In genomic region chr15:99613887-99614642, GRCh38 we compare ENCODE assay signal across 12 cellular contexts. TPM values are rescaled to one million over a fixed set of nuclear protein-coding genes. Genes with fewer than 3 reads are reported as not detected.
A peak's percentile ranks its signal among the peaks of the same experiment; 100 is the strongest.
DNase-seq lines count a peak whose midpoint lies in the region; ATAC-seq, FAIRE-seq and TF ChIP-seq lines count a peak whose summit lies in the region.
"Had no signal": no experiment of that assay in that cellular context is flagged by ENCODE, and none has a peak within 500 bp of the region (broad histone marks: within the 10 kb centered on the region; RNA-seq: fewer than 3 reads in every experiment).

No MANE protein-coding gene starts in this region.

- RAD21 ChIA-PET in GM12878 (lab: Charles Lee; ENCODE audit: unreplicated experiment) = interaction anchor here (1.2 to 3.1 kb wide), 7 partner anchors 9 to 110 kb away, joined by 3 to 19 read pairs (median 6); no protein-coding TSS in a partner anchor

- TF ChIP-seq CTCF in A549 (IDR thresholded peaks at IDR 0.05) (no peak), GM12878 (IDR thresholded peaks at IDR 0.05 in 2 of 3, conservative IDR thresholded peaks at IDR 0.05 in 1 of 3; ENCODE audit: control insufficient read depth in 2 of 3, extremely low read depth in 1 of 3, insufficient read depth in 1 of 3, low read depth in 3 of 3, low read length in 3 of 3) (no peak), lung (IDR thresholded peaks at IDR 0.05; ENCODE audit: control extremely low read depth, extremely low read depth) (no peak)

- FAIRE-seq in A549 (lab: Jason Lieb, UNC) (no peak), GM12878 (lab: Jason Lieb, UNC) (no peak)

- peaks cover 18% of the 10 kb centered on the region; the same call in 2 of the 3 replicates for H3K4me1 ChIP-seq in A549
- H3K4me1 ChIP-seq in GM12878 (ENCODE audit: control insufficient read depth, insufficient read depth, low read length) = peaks cover 20% of the 10 kb centered on the region
- peaks cover 4 to 38% of the 10 kb centered on the region in 2 donors for H3K4me1 ChIP-seq in lung (ENCODE audit: control insufficient read depth in 2 of 2, insufficient read depth in 2 of 2, low read length in 2 of 2)

- intact Hi-C loops in GM12878 (cut with micrococcal nuclease; ENCODE audit: unreplicated experiment) = loop anchor here (5.0 kb wide), 1 partner anchor 47 kb away; the partner anchor contains the start of gene MEF2A

- no TSS peak for BruUV-seq in GM12878 (replicated peaks; lab: Mats Ljungman, UMichigan)

- TF ChIP-seq EP300 in A549 (IDR thresholded peaks at IDR 0.05) (no peak), GM12878 (IDR thresholded peaks at IDR 0.05; ENCODE audit: borderline replicate concordance in 1 of 2, control insufficient read depth in 1 of 2, low read depth in 2 of 2, low read length in 2 of 2) (no peak)

- SMC1A ChIA-PET in GM12878 (lab: Charles Lee; ENCODE audit: uncharacterized antibody, unreplicated experiment) = interaction anchor here (1.2 to 2.9 kb wide), 11 partner anchors 8 to 270 kb away, joined by 3 to 18 read pairs (median 4); partner anchors contain the start of gene MEF2A

- H3K36me3 ChIP-seq in GM12878 (ENCODE audit: control insufficient read depth in 2 of 2, insufficient read depth in 2 of 2, low read length in 1 of 2) (no peaks in the 10 kb centered on the region), lung (ENCODE audit: control insufficient read depth in 2 of 2, insufficient read depth in 2 of 2, low read length in 2 of 2) (no peaks in the 10 kb centered on the region), H7 (replicated peaks; ENCODE audit: control insufficient read depth, insufficient read depth, low read length) (no peaks in the 10 kb centered on the region)

- H3K4me2 ChIP-seq in A549 (no peak overlapping the region), GM12878 (ENCODE audit: control insufficient read depth, insufficient read depth) (peak overlapping the region; percentile 39)

- no peak for ATAC-seq in A549
- ATAC-seq in GM12878 = peak; percentile 69
- peak; percentile 58 for ATAC-seq in lung (ENCODE audit: insufficient read depth, low FRiP score)
- ATAC-seq in HG03342 (IDR thresholded peaks at IDR 0.05; ENCODE audit: unreplicated experiment) = no peak
- ATAC-seq: HCT116 had no signal

- H3K4me3 ChIP-seq in A549 = no peak overlapping the region
- H3K4me3 ChIP-seq in GM12878 = no peak overlapping the region
- no peak overlapping the region for H3K4me3 ChIP-seq in lung
- no peak overlapping the region for H3K4me3 ChIP-seq in H7 (ENCODE audit: insufficient read depth, low read depth, low read length)

- H3K79me2 ChIP-seq in GM12878 (ENCODE audit: control insufficient read depth, insufficient read depth, low read length) = peaks cover 82% of the 10 kb centered on the region

- H3K27me3 ChIP-seq in GM12878 (replicated peaks in 1 of 2; ENCODE audit: control insufficient read depth in 2 of 2, insufficient read depth in 2 of 2, low read length in 1 of 2) (no peaks in the 10 kb centered on the region), lung (ENCODE audit: control insufficient read depth, insufficient read depth) (no peaks in the 10 kb centered on the region), H7 (ENCODE audit: control insufficient read depth, insufficient read depth, low read length) (no peaks in the 10 kb centered on the region)

- POLR2A ChIA-PET in A549 (lab: Yijun Ruan, JAX) (no interaction called here), GM12878 (lab: Charles Lee) (interaction anchor here (1.6 kb wide), 1 partner anchor 12 kb away, joined by 3 read pairs; no protein-coding TSS in a partner anchor)

- TF ChIP-seq POLR2A in A549 (IDR thresholded peaks at IDR 0.05; ENCODE audit: low read length) (no peak), GM12878 (IDR thresholded peaks at IDR 0.05; ENCODE audit: low read depth, low read length) (no peak)

- CTCF ChIA-PET in A549 (lab: Yijun Ruan, JAX) (interaction anchor here (0.7 to 2.6 kb wide), 3 partner anchors 8 to 90 kb away, joined by 3 to 8 read pairs (median 4); no protein-coding TSS in a partner anchor), GM12878 (lab: Yijun Ruan, JAX) (interaction anchor here (0.8 to 3.3 kb wide), 7 partner anchors 9 to 90 kb away, joined by 3 to 13 read pairs (median 4); no protein-coding TSS in a partner anchor)

- H3K27ac ChIP-seq in A549 (no peak overlapping the region), GM12878 (ENCODE audit: control insufficient read depth, insufficient read depth) (peak overlapping the region; percentile 20; the same call in 1 of the 2 replicates), lung (ENCODE audit: low read depth in 1 of 2, low read length in 1 of 2) (peak overlapping the region; percentile 11 to 74)

- no peak overlapping the region for H2AFZ ChIP-seq in GM12878 (ENCODE audit: control insufficient read depth, low read depth, low read length)

- TF ChIP-seq RAD21 in A549 (conservative IDR thresholded peaks at IDR 0.05 in 1 of 2, IDR thresholded peaks at IDR 0.05 in 1 of 2) (no peak), GM12878 (IDR thresholded peaks at IDR 0.05; ENCODE audit: insufficient read depth, low read depth, low read length) (no peak)

- WGBS in A549 (ENCODE audit: missing lambda C conversion rate) = 86% methylated on average over 6 of the region's 6 CpGs
- 86% methylated on average over 6 of the region's 6 CpGs for WGBS in GM12878 (ENCODE audit: insufficient coverage, insufficient replicate concordance, low lambda C conversion rate, missing lambda C conversion rate)
- 60 to 78% methylated on average over 6 of the region's 6 CpGs for WGBS in lung, 2 donors

- no peak overlapping the region for H3K9ac ChIP-seq in GM12878 (ENCODE audit: control insufficient read depth, insufficient read depth, low read length)

- H4K20me1 ChIP-seq in GM12878 (ENCODE audit: control insufficient read depth, insufficient read depth) = no peaks in the 10 kb centered on the region

- DNase-seq in A549 (ENCODE audit: low read depth in 1 of 2, low spot score in 1 of 2) = no peak
- peak; percentile 34 for DNase-seq in HCEC 1CT
- DNase-seq in GM12878 (ENCODE audit: low read depth, low spot score) = no peak
- DNase-seq in lung (ENCODE audit: low spot score) = peak; percentile 43
- DNase-seq in RKO (ENCODE audit: low spot score) = no peak
- no peak for DNase-seq in NCI-H2196 treated with DMSO at 0.1 percent for 48 hours (lab: John Stamatoyannopoulos, UW; ENCODE audit: unreplicated experiment)
- DNase-seq in H7 = no peak
- DNase-seq: DMS79 treated with DMSO at 0.1 percent for 48 hours; NCI-H2029; stimulated activated CD4-positive, alpha-beta T cell treated with anti-CD3 and anti-CD28 coated beads, Interleukin-4, amount 100 ng/mL, for 4 hours had no signal

- H3K9me3 ChIP-seq in A549 = no peaks in the 10 kb centered on the region
- H3K9me3 ChIP-seq in GM12878 (replicated peaks; ENCODE audit: control insufficient read depth, insufficient read depth, low read length) = no peaks in the 10 kb centered on the region; the same call in 2 of the 3 replicates
- no peaks in the 10 kb centered on the region for H3K9me3 ChIP-seq in lung (ENCODE audit: control insufficient read depth in 2 of 2, insufficient read depth in 1 of 2, low read length in 1 of 2)

- in situ Hi-C loops in GM12878 (cut with MboI) = no loop called here

TF ChIP-seq in A549, 52 proteins besides CTCF, POLR2A, EP300 and RAD21:
- TF ChIP-seq CHD4 (IDR thresholded peaks at IDR 0.05; ENCODE audit: borderline replicate concordance) = no peak
- no peak for TF ChIP-seq FOSL2 (IDR thresholded peaks at IDR 0.05)
- peak; percentile 18; the same call in 1 of the 2 replicates for TF ChIP-seq FOSL2 (CRISPR knock-in tag; IDR thresholded peaks at IDR 0.05)
- no peak for TF ChIP-seq MYC (IDR thresholded peaks at IDR 0.05; ENCODE audit: borderline replicate concordance, low read length)

TF ChIP-seq in GM12878, 131 proteins besides CTCF, POLR2A, EP300 and RAD21:
- TF ChIP-seq JUNB (IDR thresholded peaks at IDR 0.05) (peak; percentile 41), MTA3 (IDR thresholded peaks at IDR 0.05; ENCODE audit: borderline replicate concordance, low read length) (no peak), CBX3 (IDR thresholded peaks at IDR 0.05; ENCODE audit: borderline replicate concordance, low read depth) (no peak), ZBED1 (IDR thresholded peaks at IDR 0.05; ENCODE audit: borderline replicate concordance) (no peak), SMC3 (IDR thresholded peaks at IDR 0.05; ENCODE audit: borderline replicate concordance, low read length) (no peak)

RNA-seq across cellular contexts. Expression of gene MEF2A, which starts 48.3 kb away (rescaled TPM):
- 34.1 and 43.4 TPM in 2 replicates for polyA plus RNA-seq in A549 (2011; rRNA removed)
- 11.6 and 14.1 TPM in 2 replicates for polyA plus RNA-seq in A549 (2012; cell fraction: cytosol; rRNA removed)
- 23.1 and 23.8 TPM in 2 replicates for polyA plus RNA-seq in A549 (2012; cell fraction: nucleus; rRNA removed)
- polyA plus RNA-seq in A549 (2017; fragmentation: RNase III; extraction: RNeasy Plus Mini Kit Qiagen cat#74134 plus additional on column Dnase treatment) = 14.2 to 15.0 TPM (median 14.6 TPM) in 3 replicates
- 43.5 and 49.5 TPM in 2 replicates for polyA minus RNA-seq in A549 (2011; rRNA and poly(A)+ RNA removed)
- total RNA-seq in GM12878 (2013; cell fraction: nucleolus; rRNA removed) = 105 and 111 TPM in 2 replicates
- 35.1 and 39.5 TPM in 2 replicates for total RNA-seq in GM12878 (2014; rRNA removed)
- 36.6 and 38.5 TPM in 2 replicates for total RNA-seq in GM12878 (2014; rRNA removed; fragmentation: Illumina TruSeq; extraction: Trizol)
- 41.0 and 46.7 TPM in 2 replicates for total RNA-seq in GM12878 (2021)
- polyA plus RNA-seq in GM12878 (2011; ENCODE audit: low read depth) = 12.7 TPM
- 43.2 and 50.5 TPM in 2 replicates for polyA plus RNA-seq in GM12878 (2011; rRNA removed)
- polyA plus RNA-seq in GM12878 (2011; cell fraction: cytosol; rRNA removed) = 23.1 and 23.5 TPM in 2 replicates
- 65.2 and 65.9 TPM in 2 replicates for polyA plus RNA-seq in GM12878 (2011; cell fraction: nucleus; rRNA removed)
- 21.1 and 27.5 TPM in 2 replicates for polyA plus RNA-seq in GM12878 (2012)
- 38.9 and 49.5 TPM in 2 replicates for polyA plus RNA-seq in GM12878 (2014; fragmentation: Illumina TruSeq; extraction: Trizol)
- polyA plus RNA-seq in GM12878 (2014; fragmentation: Nextera tagmentation; extraction: Ambion mirVana) = 1 to 10 TPM; 7.2 to 7.9 TPM
- polyA plus RNA-seq in GM12878 (2014; rRNA removed) = 37.1 and 45.7 TPM in 2 replicates
- 10 to 100 TPM; 30.2 to 33.3 TPM for polyA plus RNA-seq in GM12878 (2016; fragmentation: Nextera tagmentation; extraction: Ambion mirVana)
- polyA minus RNA-seq in GM12878 (2011; rRNA and poly(A)+ RNA removed) = 48.6 and 49.4 TPM in 2 replicates
- 14.4 and 17.7 TPM in 2 replicates for polyA minus RNA-seq in GM12878 (2011; cell fraction: cytosol; rRNA and poly(A)+ RNA removed)
- 45.7 and 69.9 TPM in 2 replicates for polyA minus RNA-seq in GM12878 (2011; cell fraction: nucleus; rRNA and poly(A)+ RNA removed)
- 100 to 1,000 TPM in 1 of 2 donors, 10 to 100 TPM in 1; 65.5 to 140 TPM for total RNA-seq in lung
- 10 to 100 TPM; 26.0 to 30.6 TPM for polyA plus RNA-seq in lung
- total RNA-seq in H7 (2014; rRNA removed; shearing (Covaris generic)) = 13.6 and 19.7 TPM in 2 replicates

Comparison
In these comparisons a context has a peak if more than half of its experiments do, and no peak if none do; other contexts are left out.
1. ATAC-seq: peak in GM12878 (single experiment) and lung (single experiment); none in A549 (0 of 2) and HG03342 (single experiment).
2. DNase-seq: peak in HCEC 1CT (single experiment) and lung (single experiment); none in A549 (0 of 2), GM12878 (single experiment), RKO (single experiment), NCI-H2196 treated with DMSO at 0.1 percent for 48 hours (single experiment) and H7 (single experiment).
3. H3K27ac ChIP-seq: peak in GM12878 (single experiment) and lung (2 of 2); none in A549 (0 of 2).
4. Of the 24 proteins assayed by ChIP-seq in both GM12878 and A549: peak only in GM12878: JUNB; only in A549: none; in both: none; in neither: 23.